ENCODE assay signal across 21 cellular contexts in the genomic region with DNA sequence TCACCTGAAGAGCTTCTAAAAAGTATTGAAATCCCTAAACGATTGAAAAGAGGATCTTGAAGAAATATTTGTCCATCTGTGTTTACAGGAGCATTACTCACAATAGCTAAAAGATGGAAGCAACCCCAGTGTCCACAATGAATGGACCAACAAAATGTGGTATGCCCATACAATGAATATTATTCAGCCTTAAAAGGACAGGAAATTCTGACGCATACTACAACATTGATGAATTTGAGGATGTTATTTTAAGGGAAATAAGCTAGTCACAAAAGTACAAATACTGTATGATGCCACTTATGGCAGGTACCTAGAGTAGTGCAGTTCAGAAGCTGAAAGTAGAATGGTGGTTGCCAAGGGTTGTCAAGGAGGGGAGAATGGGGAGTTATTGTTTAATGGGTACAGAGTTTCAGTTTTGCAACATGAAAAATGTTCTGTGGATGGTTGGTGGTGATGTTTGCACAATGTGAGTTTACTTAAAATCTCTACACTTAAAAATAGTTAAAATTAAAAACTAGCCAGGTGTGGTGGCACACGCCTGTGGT. TPM values are rescaled to one million over a fixed set of nuclear protein-coding genes. Genes with fewer than 3 reads are reported as not detected.
DNase-seq lines count a peak whose midpoint lies in the region; ATAC-seq, FAIRE-seq and TF ChIP-seq lines count a peak whose summit lies in the region.
"Had no signal": no experiment of that assay in that cellular context is flagged by ENCODE, and none has a peak within 500 bp of the region (broad histone marks: within the 10 kb centered on the region; RNA-seq: fewer than 3 reads in every experiment).

No MANE protein-coding gene starts in this region.

- CTCF ChIA-PET in SK-N-SH (lab: Yijun Ruan, JAX) = interaction anchor here (3.1 to 3.3 kb wide), 2 partner anchors 86 to 112 kb away, joined by 21 to 26 read pairs; no protein-coding TSS in a partner anchor
- CTCF ChIA-PET in K562 (lab: Yijun Ruan, JAX; ENCODE audit: low intra/inter-chr PET ratio) = no interaction called here

- H3K4me2 ChIP-seq in SK-N-SH = no peak overlapping the region
- H3K4me2 ChIP-seq in K562 (ENCODE audit: insufficient read depth, low read length) = no peak overlapping the region

- H3K79me2 ChIP-seq in SK-N-SH (ENCODE audit: insufficient read depth) = no peaks in the 10 kb centered on the region
- no peaks in the 10 kb centered on the region for H3K79me2 ChIP-seq in K562 (ENCODE audit: control insufficient read depth, insufficient read depth, low read length)

- TF ChIP-seq RAD21 in SK-N-SH (IDR thresholded peaks at IDR 0.05; ENCODE audit: low read length) = no peak
- no peak for TF ChIP-seq RAD21 in K562 (CRISPR knock-in tag; conservative IDR thresholded peaks at IDR 0.05 in 1 of 2, IDR thresholded peaks at IDR 0.05 in 1 of 2)

- H2AFZ ChIP-seq in SK-N-SH (ENCODE audit: low read depth) = no peak overlapping the region
- no peak overlapping the region for H2AFZ ChIP-seq in K562 (ENCODE audit: low read depth, low read length)

- WGBS in SK-N-SH (ENCODE audit: low lambda C conversion rate) = 92% methylated on average over 3 of the region's 3 CpGs
- WGBS in K562 (ENCODE audit: insufficient coverage, low coverage, missing lambda C conversion rate) = 57% methylated on average over 3 of the region's 3 CpGs

- H3K9me1 ChIP-seq in K562 (ENCODE audit: control insufficient read depth, insufficient read depth, low read length) = no peaks in the 10 kb centered on the region

- peaks cover 9% of the 10 kb centered on the region for H3F3A ChIP-seq in SK-N-SH (replicated peaks; ENCODE audit: insufficient read depth)

- TF ChIP-seq EP300 in SK-N-SH (IDR thresholded peaks at IDR 0.05; ENCODE audit: borderline replicate concordance in 1 of 2, low read depth in 1 of 2, low read length in 1 of 2) = no peak
- TF ChIP-seq EP300 in K562 (IDR thresholded peaks at IDR 0.05; ENCODE audit: low read length) = no peak

- H3K27me3 ChIP-seq in SK-N-SH (ENCODE audit: insufficient read depth) = no peaks in the 10 kb centered on the region
- no peaks in the 10 kb centered on the region for H3K27me3 ChIP-seq in K562 (ENCODE audit: control insufficient read depth in 2 of 2, insufficient read depth in 2 of 2, low read length in 2 of 2)
- H3K27me3 ChIP-seq in skeletal muscle tissue (ENCODE audit: control insufficient read depth in 3 of 3, insufficient read depth in 3 of 3, low read length in 3 of 3) = no peaks in the 10 kb centered on the region
- H3K27me3 ChIP-seq: foreskin keratinocyte had no signal

- H4K20me1 ChIP-seq in SK-N-SH (ENCODE audit: insufficient read depth) (no peaks in the 10 kb centered on the region), K562 (replicated peaks; ENCODE audit: control insufficient read depth, insufficient read depth, low read length) (no peaks in the 10 kb centered on the region)

- no peak for ATAC-seq in SK-N-SH treated with all-trans-retinoic acid at 6 μM for 48 hours
- ATAC-seq in K562 = no peak
- no peak for ATAC-seq in HG03135 (IDR thresholded peaks at IDR 0.05; ENCODE audit: unreplicated experiment)
- ATAC-seq: foreskin keratinocyte had no signal

- H3K9me3 ChIP-seq in SK-N-SH = no peaks in the 10 kb centered on the region
- H3K9me3 ChIP-seq in K562 (replicated peaks; ENCODE audit: control insufficient read depth, insufficient read depth, low read depth, low read length) = no peaks in the 10 kb centered on the region
- no peaks in the 10 kb centered on the region for H3K9me3 ChIP-seq in skeletal muscle tissue (ENCODE audit: control insufficient read depth in 3 of 3, low read length in 3 of 3)
- H3K9me3 ChIP-seq: prostate gland had no signal

- H3K9me2 ChIP-seq in SK-N-SH = no peaks in the 10 kb centered on the region

- TF ChIP-seq CTCF in SK-N-SH (IDR thresholded peaks at IDR 0.05) (no peak), K562 (IDR thresholded peaks at IDR 0.05 in 2 of 3, conservative IDR thresholded peaks at IDR 0.05 in 1 of 3; ENCODE audit: insufficient read depth in 2 of 3, low read depth in 1 of 3, low read length in 3 of 3) (no peak)

- no peak for TF ChIP-seq POLR2A in K562 (conservative IDR thresholded peaks at IDR 0.05)

- DNase-seq in SK-N-SH (no peak), HT1080 (ENCODE audit: low read depth) (peak; percentile 63), K562 (ENCODE audit: extremely low read depth in 1 of 4, low spot score in 3 of 4) (no peak), mesenteric fat pad (ENCODE audit: low spot score) (no peak), NCI-H345 (lab: John Stamatoyannopoulos, UW) (no peak)
- DNase-seq: activated CD4-positive, alpha-beta T cell treated with anti-CD3 and anti-CD28 coated beads for 48 hours; activated gamma-delta T cell treated with Interleukin-2 at 50 U/mL for 16 hours; activated T-cell treated with anti-CD3 and anti-CD28 coated beads, Interleukin-2, amount 50 U/mL, for 1 hour; CD4-positive, alpha-beta memory T cell; effector CD8-positive, alpha-beta T cell; foreskin keratinocyte; mesenchymal stem cell; NCI-H1105; stimulated activated CD4-positive, alpha-beta T cell treated with anti-CD3 and anti-CD28 coated beads, Interleukin-15, amount 100 ng/mL, for 24 hours; stimulated activated naive CD4-positive, alpha-beta T cell had no signal

- intact Hi-C loops in K562 (cut with micrococcal nuclease) = loop anchor here (2.0 kb wide), 1 partner anchor 37 kb away; the partner anchor contains the start of gene GADD45A

- BruUV-seq in K562 (replicated peaks; lab: Mats Ljungman, UMichigan) = no TSS peak

- peaks cover 18 to 39% of the 10 kb centered on the region in 2 experiments for H3K4me1 ChIP-seq in SK-N-SH (ENCODE audit: control insufficient read depth in 1 of 2, insufficient read depth in 2 of 2, low read depth in 1 of 2, low read length in 1 of 2)
- H3K4me1 ChIP-seq in K562 (replicated peaks in 1 of 2; ENCODE audit: control insufficient read depth in 2 of 2, insufficient read depth in 2 of 2, low read length in 2 of 2) = peaks cover 19 to 25% of the 10 kb centered on the region in 2 experiments
- peaks cover 19 to 27% (median 26%) of the 10 kb centered on the region in 3 donors for H3K4me1 ChIP-seq in skeletal muscle tissue (ENCODE audit: control insufficient read depth in 3 of 3, insufficient read depth in 3 of 3, low read length in 3 of 3)
- H3K4me1 ChIP-seq: foreskin keratinocyte had no signal

- H3K4me3 ChIP-seq in SK-N-SH (ENCODE audit: low read depth in 2 of 2, low read length in 1 of 2) (no peak overlapping the region), K562 (no peak overlapping the region), skeletal muscle tissue (ENCODE audit: low read length in 3 of 3) (no peak overlapping the region)
- H3K4me3 ChIP-seq: prostate gland had no signal

- POLR2A ChIA-PET in SK-N-SH (lab: Yijun Ruan, JAX) (interaction anchor here (0.9 to 3.4 kb wide), 4 partner anchors 9 to 37 kb away, joined by 3 to 12 read pairs (median 3); partner anchors contain the start of gene GADD45A), K562 (lab: Yijun Ruan, JAX) (interaction anchor here (0.6 to 0.9 kb wide), 3 partner anchors 37 to 372 kb away, joined by 3 to 5 read pairs (median 3); partner anchors contain the start of gene GADD45A)

- H3K36me3 ChIP-seq in SK-N-SH (replicated peaks in 1 of 2; ENCODE audit: control insufficient read depth in 1 of 2, insufficient read depth in 2 of 2, low read length in 1 of 2) = no peaks in the 10 kb centered on the region
- H3K36me3 ChIP-seq in K562 (ENCODE audit: control insufficient read depth, insufficient read depth, low read length) = no peaks in the 10 kb centered on the region
- H3K36me3 ChIP-seq in skeletal muscle tissue (ENCODE audit: control insufficient read depth in 3 of 3, insufficient read depth in 3 of 3, low read length in 3 of 3) = no peaks in the 10 kb centered on the region
- H3K36me3 ChIP-seq: prostate gland had no signal

- H3K9ac ChIP-seq in SK-N-SH (no peak overlapping the region), K562 (ENCODE audit: insufficient read depth in 1 of 2, low read depth in 2 of 2, low read length in 2 of 2) (no peak overlapping the region), skeletal muscle tissue (ENCODE audit: low read depth in 1 of 3, low read length in 3 of 3) (no peak overlapping the region)

- H3K27ac ChIP-seq in SK-N-SH (ENCODE audit: low read depth in 2 of 2, low read length in 1 of 2) = peak overlapping the region in 1 of 2 experiments; percentile 97; a peak in 3 of 4 replicates
- H3K27ac ChIP-seq in K562 (ENCODE audit: extremely low read depth, low read depth, low read length) = peak overlapping the region; percentile 77; the same call in 1 of the 3 replicates
- H3K27ac ChIP-seq in skeletal muscle tissue (ENCODE audit: low read depth, low read length) = peak overlapping the region; percentile 43
- H3K27ac ChIP-seq: foreskin keratinocyte, prostate gland had no signal

- in situ Hi-C loops in K562 (cut with MboI) = no loop called here

- no peak for FAIRE-seq in K562 (lab: Jason Lieb, UNC)
- FAIRE-seq: H1, urothelium cell line had no signal

TF ChIP-seq in SK-N-SH, 30 proteins besides CTCF, POLR2A, EP300 and RAD21 (continues in another document):
- TF ChIP-seq NFIC (IDR thresholded peaks at IDR 0.05; ENCODE audit: borderline replicate concordance) = no peak

RNA-seq across cellular contexts. Expression of gene GADD45A, which starts 37.1 kb away (rescaled TPM):
- polyA plus RNA-seq in SK-N-SH (2012; rRNA removed) (106 and 164 TPM in 2 replicates), K562 (2011; rRNA removed) (62.1 and 67.7 TPM in 2 replicates), K562 (2014; fragmentation: Illumina TruSeq; extraction: Trizol) (70.7 and 71.9 TPM in 2 replicates), K562 (2014; fragmentation: Nextera tagmentation; extraction: Ambion mirVana) (10 to 100 TPM; 21.3 to 22.4 TPM), K562 (2014; rRNA removed) (118 and 142 TPM in 2 replicates)
- 138 and 141 TPM in 2 replicates for polyA plus RNA-seq in SK-N-SH (2012; cell fraction: cytosol; rRNA removed)
- 334 and 376 TPM in 2 replicates for polyA plus RNA-seq in SK-N-SH (2012; cell fraction: nucleus; rRNA removed)
- 62.6 and 73.3 TPM in 2 replicates for total RNA-seq in HT1080 (2014; rRNA removed; shearing (Covaris generic))
- polyA plus RNA-seq in HT1080 (2015; cell fraction: cytosol; rRNA removed) = 128 and 147 TPM in 2 replicates
- polyA plus RNA-seq in HT1080 (2015; cell fraction: nucleus; rRNA removed) = 180 and 189 TPM in 2 replicates
- total RNA-seq in K562 (2011; cell fraction: chromatin; rRNA removed; ENCODE audit: low replicate concordance) = 90.8 and 102 TPM in 2 replicates
- total RNA-seq in K562 (2011; cell fraction: nucleolus; rRNA removed) = 107 and 116 TPM in 2 replicates
- 70.0 and 72.2 TPM in 2 replicates for total RNA-seq in K562 (2011; cell fraction: nucleoplasm; rRNA removed)
- total RNA-seq in K562 (2014; rRNA removed) (124 and 128 TPM in 2 replicates), K562 (2014; rRNA removed; fragmentation: Illumina TruSeq; extraction: Trizol) (47.2 and 53.9 TPM in 2 replicates), K562 (2015; rRNA removed; fragmentation: Illumina TruSeq; extraction: Trizol) (35.6 and 36.3 TPM in 2 replicates), K562 (2021) (131 and 156 TPM in 2 replicates), skeletal muscle tissue (11.0 TPM), mesenteric fat pad (110 TPM)
- 70.5 and 81.1 TPM in 2 replicates for polyA plus RNA-seq in K562 (2011; cell fraction: cytosol; rRNA removed)
- 121 and 179 TPM in 2 replicates for polyA plus RNA-seq in K562 (2011; cell fraction: nucleus; rRNA removed)
- polyA plus RNA-seq in K562 (2012) = 105 and 115 TPM in 2 replicates
- 20.1 and 28.5 TPM in 2 replicates for polyA minus RNA-seq in K562 (2011; rRNA and poly(A)+ RNA removed)
- polyA minus RNA-seq in K562 (2011; cell fraction: cytosol; rRNA and poly(A)+ RNA removed) = 39.4 and 64.1 TPM in 2 replicates
- 113 and 146 TPM in 2 replicates for polyA minus RNA-seq in K562 (2011; cell fraction: nucleus; rRNA and poly(A)+ RNA removed)
